In the genomic region with DNA sequence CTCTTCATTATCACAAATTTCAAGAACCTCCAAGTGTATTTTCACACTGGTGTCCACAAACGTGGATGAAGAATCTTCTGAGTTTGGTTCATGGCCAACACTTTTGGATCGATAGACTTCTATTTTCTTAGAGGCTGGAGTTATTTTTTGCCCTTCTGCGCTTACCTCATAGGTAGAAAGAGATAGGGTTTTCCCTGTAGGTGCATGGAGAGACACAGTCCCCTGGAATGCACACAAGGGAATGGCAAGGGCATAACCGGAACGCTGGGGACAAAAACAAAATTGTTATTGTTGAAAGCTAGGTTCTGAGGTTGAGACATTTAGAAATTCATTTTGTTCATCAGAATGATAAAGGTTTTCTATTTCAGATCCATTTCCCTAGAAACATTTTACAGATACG, we compare ENCODE assay signal across 8 cellular contexts.
"Had no signal": no experiment of that assay in that cellular context is flagged by ENCODE, and none has a peak within 500 bp of the region (broad histone marks: within the 10 kb centered on the region; RNA-seq: fewer than 3 reads in every experiment).

No MANE protein-coding gene starts in this region.

- DNase-seq: H7, HFFc6, IMR-90 had no signal

- H3K27ac ChIP-seq: HL-60 had no signal

- H3K4me1 ChIP-seq: HAP-1 had no signal

- H3K4me3 ChIP-seq: GM23338, HAP-1, K562 had no signal

- FAIRE-seq: K562 had no signal

- H3K36me3 ChIP-seq: HAP-1 had no signal

- H3K4me2 ChIP-seq: GM23338 had no signal

- H3K9me3 ChIP-seq: HAP-1 had no signal

- ATAC-seq: GM23338, HCT116, K562 had no signal

- H2AFZ ChIP-seq: GM23338 had no signal
